Comparison of ENCODE assay signal across 11 cellular contexts in the genomic region with DNA sequence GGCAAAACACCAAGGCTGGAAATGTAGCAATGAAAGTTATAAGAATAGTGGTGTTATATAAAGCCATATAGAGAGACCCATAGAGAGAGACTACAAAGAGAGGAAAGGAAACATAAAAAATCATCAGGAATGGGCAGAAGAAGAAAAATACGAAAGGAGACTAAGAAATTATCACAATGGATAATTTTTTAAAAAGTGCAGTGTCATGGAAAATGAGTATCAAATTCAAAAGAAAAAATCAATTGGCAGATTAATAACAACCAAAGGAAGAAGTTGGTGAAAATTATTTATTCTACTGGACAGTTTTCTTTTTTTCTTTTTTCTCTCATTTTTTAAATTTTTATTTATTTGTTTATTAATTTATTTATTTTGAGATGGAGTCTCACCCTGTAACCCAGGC.
"Had no signal": no experiment of that assay in that cellular context is flagged by ENCODE, and none has a peak within 500 bp of the region (broad histone marks: within the 10 kb centered on the region; RNA-seq: fewer than 3 reads in every experiment).

No MANE protein-coding gene starts in this region.

- H3K4me3 ChIP-seq: GM23248, HAP-1 had no signal

- H3K4me2 ChIP-seq: KMS-11 had no signal

- H3K36me3 ChIP-seq: HAP-1 had no signal

- H2AFZ ChIP-seq: GM23248 had no signal

- ATAC-seq: HCT116 had no signal

- DNase-seq: GM23248, GOT3, H7, HFFc6, Karpas-422, KBM-7 had no signal

- FAIRE-seq: HTR-8/SVneo had no signal

- H3K27ac ChIP-seq: GM23248, HL-60, KMS-11 had no signal

- H3K9ac ChIP-seq: GM23248, KMS-11 had no signal
